9 cellular contexts compared by ENCODE assay signal in the genomic region with DNA sequence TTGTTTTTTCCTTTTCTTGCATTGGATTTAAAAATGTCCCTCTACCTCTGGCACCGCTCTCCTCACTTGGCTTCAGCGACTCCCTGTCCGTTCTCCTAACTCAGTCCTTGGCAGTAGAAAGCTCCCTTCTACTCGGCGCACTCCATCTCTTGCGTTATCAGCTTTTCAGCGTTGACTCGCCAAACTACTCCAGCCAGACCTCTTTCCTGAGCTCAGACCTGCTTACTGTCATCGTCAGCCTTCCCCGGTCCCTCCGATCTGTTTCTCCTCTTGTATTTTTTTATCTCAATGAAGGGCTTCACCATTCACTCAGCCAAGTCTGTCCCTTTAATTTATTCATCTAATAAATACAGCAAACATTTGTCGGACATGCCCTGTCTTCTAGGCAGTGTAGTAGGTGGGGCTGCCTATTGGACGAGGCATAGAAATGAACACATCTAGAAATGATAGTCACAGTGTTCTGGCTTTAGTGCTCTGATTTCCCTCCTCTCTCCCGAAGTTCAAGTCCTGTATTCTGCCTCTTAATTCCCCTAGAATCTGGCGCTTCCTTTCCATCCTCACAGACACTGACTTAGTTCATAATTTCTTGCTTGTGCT. TPM values are rescaled to one million over a fixed set of nuclear protein-coding genes. Genes with fewer than 3 reads are reported as not detected.
DNase-seq lines count a peak whose midpoint lies in the region; ATAC-seq and TF ChIP-seq lines count a peak whose summit lies in the region.
"Had no signal": no experiment of that assay in that cellular context is flagged by ENCODE, and none has a peak within 500 bp of the region (broad histone marks: within the 10 kb centered on the region; RNA-seq: fewer than 3 reads in every experiment).

No MANE protein-coding gene starts in this region.

- H3K27ac ChIP-seq in ACC112 (ENCODE audit: low read depth, low read length): peak overlapping the region; percentile 76

- H3K79me2 ChIP-seq in ACC112 (ENCODE audit: control insufficient read depth, insufficient read depth, low read length, unreplicated experiment): peaks cover 26% of the 10 kb centered on the region

- CTCF ChIA-PET in activated B cell treated with CpG ODN at 0.5 μM for 24 hours (lab: Charles Lee): interaction anchor here (1.6 kb wide), 1 partner anchor 18 kb away, joined by 4 read pairs; no protein-coding TSS in a partner anchor
- CTCF ChIA-PET in activated CD4-positive, alpha-beta memory T cell treated with anti-CD3 and anti-CD28 coated beads, Interleukin-2, amount 10 ng/mL, durations not matched to agents 7 days and 5 days (lab: Charles Lee): interaction anchor here (1.0 to 3.6 kb wide), 4 partner anchors 12 to 537 kb away, joined by 3 to 22 read pairs (median 4); partner anchors contain the start of genes APOA5 and PCSK7

- peak overlapping the region; percentile 91 for H3K4me3 ChIP-seq in ACC112 (ENCODE audit: low read depth, low read length)
- peak overlapping the region; percentile 82 for H3K4me3 ChIP-seq in LNCaP clone FGC (ENCODE audit: low read depth, low read length)
- H3K4me3 ChIP-seq in retinal pigment epithelial cell (ENCODE audit: low read length): peak overlapping the region; percentile 84

- ATAC-seq in GM18517 (IDR thresholded peaks at IDR 0.05; ENCODE audit: unreplicated experiment): peak; percentile 23
- no peak for ATAC-seq in activated B cell treated with CpG ODN at 0.5 μM for 24 hours (ENCODE audit: low read depth)
- peak; percentile 62 to 67 for ATAC-seq in left cardiac atrium

- DNase-seq in LNCaP clone FGC (ENCODE audit: low read depth) (peak; percentile 26), activated B cell treated with CpG ODN at 0.5 μM for 24 hours (peak; percentile 16), left cardiac atrium (no peak), retinal pigment epithelial cell (ENCODE audit: low read depth) (peak; percentile 21)
- no peak for DNase-seq in activated CD4-positive, alpha-beta memory T cell treated with anti-CD3 and anti-CD28 coated beads, Interleukin-2, amount 10 ng/mL, durations not matched to agents 7 days and 5 days
- DNase-seq in central memory CD4-positive, alpha-beta T cell: no peak

- no peak overlapping the region for H3K27ac Mint-ChIP-seq in activated B cell treated with CpG ODN at 0.5 μM for 24 hours
- no peak overlapping the region for H3K27ac Mint-ChIP-seq in activated CD4-positive, alpha-beta memory T cell treated with anti-CD3 and anti-CD28 coated beads, Interleukin-2, amount 10 ng/mL, durations not matched to agents 7 days and 5 days

- POLR2A ChIA-PET in activated B cell treated with CpG ODN at 0.5 μM for 24 hours (lab: Charles Lee): interaction anchor here (0.5 to 2.6 kb wide), 7 partner anchors 85 to 725 kb away, joined by 3 to 20 read pairs (median 4); partner anchors contain the start of genes PAFAH1B2, PCSK7 and SIDT2
- POLR2A ChIA-PET in activated CD4-positive, alpha-beta memory T cell treated with anti-CD3 and anti-CD28 coated beads, Interleukin-2, amount 10 ng/mL, durations not matched to agents 7 days and 5 days (lab: Charles Lee): interaction anchor here (0.7 to 5.0 kb wide), 22 partner anchors 9 to 474 kb away, joined by 3 to 55 read pairs (median 4); partner anchors contain the start of genes BACE1, PAFAH1B2, PCSK7 and RNF214

- peaks cover 15% of the 10 kb centered on the region for H3K4me1 ChIP-seq in ACC112 (ENCODE audit: control insufficient read depth, insufficient read depth, low read length, unreplicated experiment)

- H3K4me3 Mint-ChIP-seq in activated B cell treated with CpG ODN at 0.5 μM for 24 hours: no peak overlapping the region
- no peak overlapping the region for H3K4me3 Mint-ChIP-seq in activated CD4-positive, alpha-beta memory T cell treated with anti-CD3 and anti-CD28 coated beads, Interleukin-2, amount 10 ng/mL, durations not matched to agents 7 days and 5 days
- H3K4me3 Mint-ChIP-seq: naive B cell had no signal

- no peaks in the 10 kb centered on the region for H3K27me3 Mint-ChIP-seq in activated B cell treated with CpG ODN at 0.5 μM for 24 hours
- peaks cover 4% of the 10 kb centered on the region for H3K27me3 Mint-ChIP-seq in activated CD4-positive, alpha-beta memory T cell treated with anti-CD3 and anti-CD28 coated beads, Interleukin-2, amount 10 ng/mL, durations not matched to agents 7 days and 5 days
- H3K27me3 Mint-ChIP-seq: naive B cell had no signal

- TF ChIP-seq CTCF in LNCaP clone FGC (IDR thresholded peaks at IDR 0.05; ENCODE audit: control insufficient read depth, extremely low read depth, insufficient read depth) (no peak), activated B cell treated with CpG ODN at 0.5 μM for 24 hours (IDR thresholded peaks at IDR 0.05) (no peak), retinal pigment epithelial cell (conservative IDR thresholded peaks at IDR 0.05; ENCODE audit: low read depth, low read length) (no peak)

- peaks cover 4% of the 10 kb centered on the region for H3K36me3 Mint-ChIP-seq in activated B cell treated with CpG ODN at 0.5 μM for 24 hours (ENCODE audit: low read depth)
- peaks cover 3% of the 10 kb centered on the region for H3K36me3 Mint-ChIP-seq in activated CD4-positive, alpha-beta memory T cell treated with anti-CD3 and anti-CD28 coated beads, Interleukin-2, amount 10 ng/mL, durations not matched to agents 7 days and 5 days (ENCODE audit: low read depth)
- H3K36me3 Mint-ChIP-seq: naive B cell had no signal

- no peaks in the 10 kb centered on the region for H3K9me3 Mint-ChIP-seq in activated B cell treated with CpG ODN at 0.5 μM for 24 hours
- H3K9me3 Mint-ChIP-seq in activated CD4-positive, alpha-beta memory T cell treated with anti-CD3 and anti-CD28 coated beads, Interleukin-2, amount 10 ng/mL, durations not matched to agents 7 days and 5 days: no peaks in the 10 kb centered on the region
- H3K9me3 Mint-ChIP-seq: naive B cell had no signal

- intact Hi-C loops in activated B cell treated with CpG ODN at 0.5 μM for 24 hours (cut with micrococcal nuclease) (loop anchor here (2.0 to 5.0 kb wide), 2 partner anchors 150 to 489 kb away; partner anchors contain the start of gene SIDT2), left cardiac atrium (cut with DNase I) (no loop called here)

- H2AFZ ChIP-seq in ACC112 (ENCODE audit: low read length, unreplicated experiment): peak overlapping the region; percentile 90

- no peaks in the 10 kb centered on the region for H3K36me3 ChIP-seq in ACC112 (ENCODE audit: insufficient read depth, low read length)

- no peaks in the 10 kb centered on the region for H3K27me3 ChIP-seq in ACC112 (ENCODE audit: insufficient read depth, low read length)

- peaks cover 2% of the 10 kb centered on the region for H3K4me1 Mint-ChIP-seq in activated B cell treated with CpG ODN at 0.5 μM for 24 hours
- peaks cover 13% of the 10 kb centered on the region for H3K4me1 Mint-ChIP-seq in activated CD4-positive, alpha-beta memory T cell treated with anti-CD3 and anti-CD28 coated beads, Interleukin-2, amount 10 ng/mL, durations not matched to agents 7 days and 5 days

RNA-seq across cellular contexts. Expression of gene CEP164, which starts 0.9 kb away (rescaled TPM):
- 42.9 and 50.9 TPM in 2 replicates for total RNA-seq in activated B cell treated with CpG ODN at 0.5 μM for 24 hours
- 1 to 10 TPM; 9.0 to 9.6 TPM for total RNA-seq in left cardiac atrium
- total RNA-seq in activated CD4-positive, alpha-beta memory T cell treated with anti-CD3 and anti-CD28 coated beads, Interleukin-2, amount 10 ng/mL, durations not matched to agents 7 days and 5 days: 10 to 100 TPM; 41.4 to 45.6 TPM

RNA-seq across cellular contexts. Expression of gene BACE1, which starts 12.5 kb away (rescaled TPM):
- not detected in 2 replicates for total RNA-seq in activated B cell treated with CpG ODN at 0.5 μM for 24 hours
- total RNA-seq in left cardiac atrium: 10 to 100 TPM; 14.6 to 16.3 TPM
- total RNA-seq in activated CD4-positive, alpha-beta memory T cell treated with anti-CD3 and anti-CD28 coated beads, Interleukin-2, amount 10 ng/mL, durations not matched to agents 7 days and 5 days: under 1 TPM; 0.75 to 0.96 TPM

RNA-seq across cellular contexts. Expression of gene BACE1-AS, which starts 37.4 kb away (rescaled TPM):
- total RNA-seq in activated B cell treated with CpG ODN at 0.5 μM for 24 hours (5.3 and 7.9 TPM in 2 replicates), left cardiac atrium (1 to 10 TPM; 6.3 to 8.0 TPM)
- total RNA-seq in activated CD4-positive, alpha-beta memory T cell treated with anti-CD3 and anti-CD28 coated beads, Interleukin-2, amount 10 ng/mL, durations not matched to agents 7 days and 5 days: 1 to 10 TPM; 4.9 to 5.6 TPM

Comparison
In these comparisons a context has a peak if more than half of its experiments do, and no peak if none do; other contexts are left out.
1. DNase-seq: peak in LNCaP clone FGC (single experiment), activated B cell treated with CpG ODN at 0.5 μM for 24 hours (single experiment) and retinal pigment epithelial cell (single experiment); none in left cardiac atrium (single experiment), activated CD4-positive, alpha-beta memory T cell treated with anti-CD3 and anti-CD28 coated beads, Interleukin-2, amount 10 ng/mL, durations not matched to agents 7 days and 5 days (single experiment) and central memory CD4-positive, alpha-beta T cell (single experiment).
2. RNA of gene BACE1, which starts 12.5 kb away (total RNA-seq): 14.6 to 16.3 TPM in left cardiac atrium; 0.75 to 0.96 TPM in activated CD4-positive, alpha-beta memory T cell treated with anti-CD3 and anti-CD28 coated beads, Interleukin-2, amount 10 ng/mL, durations not matched to agents 7 days and 5 days and not detected in activated B cell treated with CpG ODN at 0.5 μM for 24 hours; every median in the first group is over 4 times any median in the second.
3. Peak in every context shown above with its lines, with median percentiles within 50 percentile points of each other: H3K4me3 ChIP-seq.